ENCODE assay signal across 8 cellular contexts in the genomic region with DNA sequence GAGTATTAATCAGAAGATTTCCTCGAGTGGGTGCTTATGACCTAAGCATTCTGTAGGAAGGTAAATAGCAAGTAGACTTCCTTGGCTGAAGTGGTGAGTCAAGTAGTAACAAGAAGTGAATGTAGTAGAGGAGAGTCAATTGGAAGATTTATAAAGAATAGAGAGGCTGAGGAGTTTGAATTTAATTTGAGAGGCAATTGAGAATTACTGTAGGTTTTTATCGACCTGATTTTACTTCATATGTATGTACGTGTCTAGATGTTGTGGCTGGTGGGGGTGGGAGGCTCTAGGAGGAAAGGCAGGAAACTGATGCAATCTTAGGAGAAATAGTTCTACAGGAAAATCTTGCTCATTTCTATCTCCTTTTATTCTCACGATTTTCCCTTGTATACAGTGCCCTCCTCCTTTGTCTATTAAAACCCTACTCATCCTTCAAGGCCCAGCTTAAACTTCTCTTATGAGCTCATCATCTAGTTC. TPM values are rescaled to one million over a fixed set of nuclear protein-coding genes. Genes with fewer than 3 reads are reported as not detected.
DNase-seq lines count a peak whose midpoint lies in the region; ATAC-seq, FAIRE-seq and TF ChIP-seq lines count a peak whose summit lies in the region.

No MANE protein-coding gene starts in this region.

- peaks cover 2 to 18% of the 10 kb centered on the region in 2 experiments; a peak in 2 of 4 replicates for H3K4me1 ChIP-seq in SK-N-SH (ENCODE audit: control insufficient read depth in 1 of 2, insufficient read depth in 2 of 2, low read depth in 1 of 2, low read length in 1 of 2)

- peaks cover 87% of the 10 kb centered on the region for H3K79me2 ChIP-seq in SK-N-SH (ENCODE audit: insufficient read depth)

- no peak for TF ChIP-seq CTCF in GM12865 (IDR thresholded peaks at IDR 0.05; ENCODE audit: insufficient read depth, low read depth, low read length, missing control alignments)
- TF ChIP-seq CTCF in SK-N-SH (IDR thresholded peaks at IDR 0.05): no peak
- TF ChIP-seq CTCF in fibroblast of the aortic adventitia (IDR thresholded peaks at IDR 0.05; ENCODE audit: insufficient read depth, low read length): no peak

- peak overlapping the region; percentile 21; the same call in 1 of the 2 replicates for H3K4me3 ChIP-seq in GM12865 (ENCODE audit: low read depth, low read length)
- H3K4me3 ChIP-seq in SK-N-SH (ENCODE audit: low read depth in 2 of 2, low read length in 1 of 2): no peak overlapping the region
- H3K4me3 ChIP-seq in fibroblast of the aortic adventitia (ENCODE audit: low read depth, low read length): no peak overlapping the region

- no peaks in the 10 kb centered on the region for H3K27me3 ChIP-seq in SK-N-SH (ENCODE audit: insufficient read depth)

- H3F3A ChIP-seq in SK-N-SH (replicated peaks; ENCODE audit: insufficient read depth): peaks cover 40% of the 10 kb centered on the region

- no peaks in the 10 kb centered on the region for H3K9me2 ChIP-seq in SK-N-SH

- ATAC-seq in HG02678 (IDR thresholded peaks at IDR 0.05; ENCODE audit: unreplicated experiment) (peak; percentile 36), GM21737 (IDR thresholded peaks at IDR 0.05; ENCODE audit: unreplicated experiment) (no peak)

- FAIRE-seq in GM19239 (lab: Jason Lieb, UNC): no peak

- CTCF ChIA-PET in SK-N-SH (lab: Yijun Ruan, JAX): no interaction called here

- H3K4me2 ChIP-seq in SK-N-SH: peak overlapping the region; percentile 23; the same call in 1 of the 2 replicates

- H3K9me3 ChIP-seq in SK-N-SH: no peaks in the 10 kb centered on the region

- no peak for TF ChIP-seq RAD21 in SK-N-SH (IDR thresholded peaks at IDR 0.05; ENCODE audit: low read length)

- H4K20me1 ChIP-seq in SK-N-SH (ENCODE audit: insufficient read depth): peaks cover 89% of the 10 kb centered on the region

- H3K9ac ChIP-seq in SK-N-SH: peak overlapping the region; percentile 24; the same call in 1 of the 2 replicates

- peak overlapping the region in 1 of 2 experiments; percentile 81; a peak in 2 of 4 replicates for H3K27ac ChIP-seq in SK-N-SH (ENCODE audit: low read depth in 2 of 2, low read length in 1 of 2)

- no peak for DNase-seq in GM12865 (ENCODE audit: low read depth)
- no peak for DNase-seq in SK-N-SH
- DNase-seq in fibroblast of the aortic adventitia (ENCODE audit: low read depth): peak; percentile 77
- DNase-seq in GM19239 (ENCODE audit: insufficient read length, low spot score): no peak
- DNase-seq in hypothalamus (lab: John Stamatoyannopoulos, UW): no peak
- DNase-seq in GM19240 (ENCODE audit: insufficient read length, low spot score): no peak

- TF ChIP-seq EP300 in SK-N-SH (IDR thresholded peaks at IDR 0.05; ENCODE audit: borderline replicate concordance in 1 of 2, low read depth in 1 of 2, low read length in 1 of 2): no peak

- peaks cover 12 to 23% of the 10 kb centered on the region in 2 experiments for H3K36me3 ChIP-seq in SK-N-SH (replicated peaks in 1 of 2; ENCODE audit: control insufficient read depth in 1 of 2, insufficient read depth in 2 of 2, low read length in 1 of 2)

- 6% methylated on average over 4 of the region's 4 CpGs for WGBS in SK-N-SH (ENCODE audit: low lambda C conversion rate)

- H2AFZ ChIP-seq in SK-N-SH (ENCODE audit: low read depth): no peak overlapping the region

- POLR2A ChIA-PET in SK-N-SH (lab: Yijun Ruan, JAX): no interaction called here

TF ChIP-seq in SK-N-SH, 30 proteins besides CTCF, POLR2A, EP300 and RAD21:
- TF ChIP-seq JUND (IDR thresholded peaks at IDR 0.05): no peak
- no peak for TF ChIP-seq YY1 (IDR thresholded peaks at IDR 0.05; ENCODE audit: low read depth)
- no peak for TF ChIP-seq TCF12 (IDR thresholded peaks at IDR 0.05)
- TF ChIP-seq, protein P1, sequence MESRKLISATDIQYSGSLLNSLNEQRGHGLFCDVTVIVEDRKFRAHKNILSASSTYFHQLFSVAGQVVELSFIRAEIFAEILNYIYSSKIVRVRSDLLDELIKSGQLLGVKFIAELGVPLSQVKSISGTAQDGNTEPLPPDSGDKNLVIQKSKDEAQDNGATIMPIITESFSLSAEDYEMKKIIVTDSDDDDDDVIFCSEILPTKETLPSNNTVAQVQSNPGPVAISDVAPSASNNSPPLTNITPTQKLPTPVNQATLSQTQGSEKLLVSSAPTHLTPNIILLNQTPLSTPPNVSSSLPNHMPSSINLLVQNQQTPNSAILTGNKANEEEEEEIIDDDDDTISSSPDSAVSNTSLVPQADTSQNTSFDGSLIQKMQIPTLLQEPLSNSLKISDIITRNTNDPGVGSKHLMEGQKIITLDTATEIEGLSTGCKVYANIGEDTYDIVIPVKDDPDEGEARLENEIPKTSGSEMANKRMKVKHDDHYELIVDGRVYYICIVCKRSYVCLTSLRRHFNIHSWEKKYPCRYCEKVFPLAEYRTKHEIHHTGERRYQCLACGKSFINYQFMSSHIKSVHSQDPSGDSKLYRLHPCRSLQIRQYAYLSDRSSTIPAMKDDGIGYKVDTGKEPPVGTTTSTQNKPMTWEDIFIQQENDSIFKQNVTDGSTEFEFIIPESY (IDR thresholded peaks at IDR 0.05; ENCODE audit: borderline replicate concordance, low read depth): no peak
- no peak for TF ChIP-seq GATA2 (CRISPR knock-in tag; IDR thresholded peaks at IDR 0.05)
- TF ChIP-seq, protein P2, sequence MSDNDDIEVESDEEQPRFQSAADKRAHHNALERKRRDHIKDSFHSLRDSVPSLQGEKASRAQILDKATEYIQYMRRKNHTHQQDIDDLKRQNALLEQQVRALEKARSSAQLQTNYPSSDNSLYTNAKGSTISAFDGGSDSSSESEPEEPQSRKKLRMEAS (IDR thresholded peaks at IDR 0.05; ENCODE audit: low read depth): no peak
- TF ChIP-seq EZH2phosphoT487 (IDR thresholded peaks at IDR 0.05; ENCODE audit: borderline replicate concordance, low read depth): no peak
- no peak for TF ChIP-seq RXRA (IDR thresholded peaks at IDR 0.05; ENCODE audit: borderline replicate concordance, low read depth)

RNA-seq across cellular contexts. Expression of gene OGT, which starts 8.7 kb away (rescaled TPM):
- 77.0 and 148 TPM in 2 replicates for polyA plus RNA-seq in SK-N-SH (2012; rRNA removed)
- polyA plus RNA-seq in SK-N-SH (2012; cell fraction: cytosol; rRNA removed): 17.5 and 19.8 TPM in 2 replicates
- 556 and 990 TPM in 2 replicates for polyA plus RNA-seq in SK-N-SH (2012; cell fraction: nucleus; rRNA removed)
- 93.7 and 174 TPM in 2 replicates for total RNA-seq in fibroblast of the aortic adventitia (ENCODE audit: low replicate concordance)

RNA-seq across cellular contexts. Expression of gene GCNA, which starts 36.7 kb away (rescaled TPM):
- 1.8 and 2.5 TPM in 2 replicates for polyA plus RNA-seq in SK-N-SH (2012; rRNA removed)
- 0.84 and 0.88 TPM in 2 replicates for polyA plus RNA-seq in SK-N-SH (2012; cell fraction: cytosol; rRNA removed)
- polyA plus RNA-seq in SK-N-SH (2012; cell fraction: nucleus; rRNA removed): 5.9 and 10.2 TPM in 2 replicates
- total RNA-seq in fibroblast of the aortic adventitia (ENCODE audit: low replicate concordance): 2.3 and 2.4 TPM in 2 replicates
